ENCODE assay signal across 12 cellular contexts in the genomic region with DNA sequence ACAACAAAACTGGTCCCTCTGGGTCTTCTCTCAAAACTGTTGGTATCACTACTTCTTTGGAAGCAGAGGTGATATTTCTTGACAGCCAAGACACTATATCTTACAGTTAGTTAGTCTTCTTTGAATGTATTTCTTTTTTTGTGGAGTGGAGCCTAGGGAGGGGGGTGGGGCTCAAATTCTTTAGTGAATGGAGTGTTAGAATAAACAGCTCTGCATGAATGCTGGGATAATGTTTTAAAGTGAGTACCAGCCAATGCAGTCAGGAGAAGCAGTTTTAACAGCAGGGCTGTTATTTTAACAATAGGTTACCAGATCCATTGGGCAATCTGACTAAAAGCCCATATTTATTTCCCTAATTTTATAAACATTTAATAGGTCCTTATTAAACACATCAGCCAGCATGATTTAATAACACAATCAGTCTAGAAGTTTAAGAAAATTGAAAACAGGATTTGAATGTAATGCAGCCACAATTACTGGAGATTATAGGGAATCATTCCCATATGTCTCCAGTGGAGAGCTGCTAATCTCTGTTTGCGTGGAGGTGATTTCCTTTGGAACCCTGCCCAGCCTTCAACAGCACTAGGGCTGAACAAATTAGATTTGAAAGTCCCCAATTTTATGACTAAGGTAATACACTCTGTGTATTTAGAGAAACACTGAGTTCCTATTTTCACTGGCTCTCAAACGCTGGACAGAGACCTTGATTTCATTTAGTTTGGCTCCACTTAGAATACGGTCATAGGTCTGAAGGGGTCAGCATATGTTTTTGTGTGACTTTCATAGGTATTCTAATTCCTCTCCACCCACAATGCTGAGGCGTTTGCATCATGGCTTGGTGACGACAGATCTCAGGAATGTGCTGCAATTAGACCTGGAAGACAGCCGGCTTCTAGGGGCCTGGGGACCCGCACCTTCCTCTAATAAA.
A peak's percentile ranks its signal among the peaks of the same experiment; 100 is the strongest.
DNase-seq lines count a peak whose midpoint lies in the region; ATAC-seq and TF ChIP-seq lines count a peak whose summit lies in the region.
"Had no signal": no experiment of that assay in that cellular context is flagged by ENCODE, and none has a peak within 500 bp of the region (broad histone marks: within the 10 kb centered on the region; RNA-seq: fewer than 3 reads in every experiment).

No MANE protein-coding gene starts in this region.

- H3K36me3 Mint-ChIP-seq in brain = no peaks in the 10 kb centered on the region
- H3K36me3 Mint-ChIP-seq: stimulated activated effector memory CD8-positive, alpha-beta T cell treated with anti-CD3 and anti-CD28 coated beads, Interleukin-12 subunit alpha, Interleukin-12 subunit beta, amount 100 ng/mL, for 72 hours had no signal

- POLR2A ChIA-PET in BJ (lab: Charles Lee) = no interaction called here

- TF ChIP-seq CTCF in BJ (IDR thresholded peaks at IDR 0.05; ENCODE audit: insufficient read depth, low read depth, low read length) = no peak
- no peak for TF ChIP-seq CTCF in brain (conservative IDR thresholded peaks at IDR 0.05)

- CTCF ChIA-PET in BJ (lab: Yijun Ruan, JAX) = no interaction called here

- H3K27me3 Mint-ChIP-seq in brain = peaks cover 3% of the 10 kb centered on the region

- intact Hi-C loops in left colon (cut with DNase I, micrococcal nuclease) = no loop called here

- peak overlapping the region in 3 of 5 experiments; percentile 17 to 70 (median 27) for H3K27ac Mint-ChIP-seq in brain
- H3K27ac Mint-ChIP-seq: stimulated activated effector memory CD8-positive, alpha-beta T cell treated with anti-CD3 and anti-CD28 coated beads, Interleukin-12 subunit alpha, Interleukin-12 subunit beta, amount 100 ng/mL, for 72 hours had no signal

- H3K4me3 Mint-ChIP-seq in brain = peak overlapping the region in 1 of 5 experiments; percentile 10
- H3K4me3 Mint-ChIP-seq: stimulated activated effector memory CD8-positive, alpha-beta T cell treated with anti-CD3 and anti-CD28 coated beads, Interleukin-12 subunit alpha, Interleukin-12 subunit beta, amount 100 ng/mL, for 72 hours had no signal

- peak; percentile 12 for DNase-seq in BJ (ENCODE audit: low read depth)
- DNase-seq in NCI-H1092 (lab: John Stamatoyannopoulos, UW) = peak; percentile 26
- DNase-seq in left colon = no peak
- DNase-seq: activated naive CD4-positive, alpha-beta T cell treated with Interleukin-2 at 50 U/mL for 16 hours; foreskin melanocyte; NCI-H187 had no signal

- no peaks in the 10 kb centered on the region for H3K36me3 ChIP-seq in BJ (ENCODE audit: control insufficient read depth, insufficient read depth, low read length)

- ATAC-seq in left colon = peak; percentile 34
- ATAC-seq in HG02885 (IDR thresholded peaks at IDR 0.05; ENCODE audit: poor library complexity, unreplicated experiment) = no peak
- no peak for ATAC-seq in GM21723 (IDR thresholded peaks at IDR 0.05; ENCODE audit: unreplicated experiment)
- ATAC-seq in GM21526 (IDR thresholded peaks at IDR 0.05; ENCODE audit: low FRiP score, unreplicated experiment) = no peak
- no peak for ATAC-seq in HG02938 (IDR thresholded peaks at IDR 0.05; ENCODE audit: unreplicated experiment)
- ATAC-seq: stimulated activated effector memory CD8-positive, alpha-beta T cell treated with anti-CD3 and anti-CD28 coated beads, Interleukin-12 subunit alpha, Interleukin-12 subunit beta, amount 100 ng/mL, for 72 hours had no signal

- H3K9me3 Mint-ChIP-seq in brain = peaks cover 1 to 10% (median 1%) of the 10 kb centered on the region in 5 experiments
- H3K9me3 Mint-ChIP-seq: stimulated activated effector memory CD8-positive, alpha-beta T cell treated with anti-CD3 and anti-CD28 coated beads, Interleukin-12 subunit alpha, Interleukin-12 subunit beta, amount 100 ng/mL, for 72 hours had no signal

- no peaks in the 10 kb centered on the region for H3K27me3 ChIP-seq in BJ (ENCODE audit: control insufficient read depth, insufficient read depth, low read length)

- H3K4me1 Mint-ChIP-seq in brain = peaks cover 35% of the 10 kb centered on the region
- H3K4me1 Mint-ChIP-seq: stimulated activated effector memory CD8-positive, alpha-beta T cell treated with anti-CD3 and anti-CD28 coated beads, Interleukin-12 subunit alpha, Interleukin-12 subunit beta, amount 100 ng/mL, for 72 hours had no signal

- H3K4me3 ChIP-seq in BJ (ENCODE audit: low read depth, low read length) = no peak overlapping the region

Comparison
In these comparisons a context has a peak if more than half of its experiments do, and no peak if none do; other contexts are left out.
1. DNase-seq: peak in BJ (single experiment) and NCI-H1092 (single experiment); none in left colon (0 of 2).